9 cellular contexts compared by ENCODE assay signal in genomic region chr15:34342737-34343575, GRCh38. TPM values are rescaled to one million over a fixed set of nuclear protein-coding genes. Genes with fewer than 3 reads are reported as not detected.
DNase-seq lines count a peak whose midpoint lies in the region; ATAC-seq, FAIRE-seq and TF ChIP-seq lines count a peak whose summit lies in the region.
"Had no signal": no experiment of that assay in that cellular context is flagged by ENCODE, and none has a peak within 500 bp of the region (broad histone marks: within the 10 kb centered on the region; RNA-seq: fewer than 3 reads in every experiment).

Gene NOP10 (minus strand): TSS chr15:34343136. CDS start chr15:34343073, 63 bp downstream.
Gene NUTM1 (plus strand): TSS chr15:34343315. CDS start chr15:34343697, 382 bp downstream.

- H3K27ac ChIP-seq in WERI-Rb-1: peak within 1 kb of the TSS; percentile 84

- peak; percentile 90 for TF ChIP-seq CTCF in WERI-Rb-1 (IDR thresholded peaks at IDR 0.05; ENCODE audit: low read depth, low read length)
- TF ChIP-seq CTCF in bronchial epithelial cell (IDR thresholded peaks at IDR 0.05; ENCODE audit: insufficient read depth, low read length, severe bottlenecking): peak; percentile 86

- H3K27me3 ChIP-seq in WERI-Rb-1 (ENCODE audit: insufficient read depth, low read depth, severe bottlenecking) (no peaks in the 10 kb centered on the region), bronchial epithelial cell (ENCODE audit: control insufficient read depth, insufficient read depth, low read length) (no peaks in the 10 kb centered on the region)

- H3K4me3 ChIP-seq in WERI-Rb-1 (ENCODE audit: low read depth, low read length) (peak within 1 kb of the TSS; percentile 76), bronchial epithelial cell (ENCODE audit: low read depth, low read length) (peak within 1 kb of the TSS; percentile 81)

- H3K9me3 ChIP-seq in WERI-Rb-1 (ENCODE audit: severe bottlenecking): no peaks in the 10 kb centered on the region

- DNase-seq in AG08396 (ENCODE audit: low spot score): peak; percentile 84
- DNase-seq in NCI-H2196 treated with DMSO at 0.1 percent for 48 hours (lab: John Stamatoyannopoulos, UW; ENCODE audit: unreplicated experiment): peak; percentile 54
- DNase-seq in WERI-Rb-1: peak; percentile 92
- peak; percentile 86 for DNase-seq in bronchial epithelial cell (ENCODE audit: low read depth)
- peak; percentile 92 to 97 for DNase-seq in stimulated activated CD4-positive, alpha-beta T cell treated with anti-CD3 and anti-CD28 coated beads, Interleukin-12 subunit alpha, Interleukin-12 subunit beta, amount 100 ng/mL, for 24 hours (ENCODE audit: low read depth in 2 of 2)

- ATAC-seq in GM18870 (IDR thresholded peaks at IDR 0.05; ENCODE audit: unreplicated experiment): peak; percentile 82
- peak; percentile 89 for ATAC-seq in HG03135 (IDR thresholded peaks at IDR 0.05; ENCODE audit: unreplicated experiment)

- FAIRE-seq in bronchial epithelial cell (lab: Jason Lieb, UNC): no peak
- peak; percentile 91 for FAIRE-seq in islet of Langerhans (lab: Jason Lieb, UNC)

- H3K36me3 ChIP-seq in WERI-Rb-1 (peaks cover 16% of the 10 kb centered on the region), bronchial epithelial cell (ENCODE audit: control insufficient read depth, insufficient read depth, low read length) (peaks cover 4% of the 10 kb centered on the region)

RNA-seq across cellular contexts. Expression of gene NOP10, which starts in this region (rescaled TPM):
- 168 and 187 TPM in 2 replicates for total RNA-seq in bronchial epithelial cell

RNA-seq across cellular contexts. Expression of gene NUTM1, which starts in this region (rescaled TPM):
- not detected in 2 replicates for total RNA-seq in bronchial epithelial cell
- total RNA-seq: T-helper 2 cell treated with Interferon-gamma antibody and Interleukin-4, amounts not matched to agents 100 ng/mL and 5 ng/mL, for 36 hours had no signal

Comparison
In these comparisons a context has a peak if more than half of its experiments do, and no peak if none do; other contexts are left out.
1. Peak in every context shown above with its lines: DNase-seq, ATAC-seq, H3K4me3 ChIP-seq and H3K27ac ChIP-seq.